Comparison of ENCODE assay signal across 17 cellular contexts in genomic region chr20:44151621-44152416, GRCh38. TPM values are rescaled to one million over a fixed set of nuclear protein-coding genes. Genes with fewer than 3 reads are reported as not detected.
DNase-seq lines count a peak whose midpoint lies in the region; ATAC-seq and TF ChIP-seq lines count a peak whose summit lies in the region.
"Had no signal": no experiment of that assay in that cellular context is flagged by ENCODE, and none has a peak within 500 bp of the region (broad histone marks: within the 10 kb centered on the region; RNA-seq: fewer than 3 reads in every experiment).

No MANE protein-coding gene starts in this region.

- no peaks in the 10 kb centered on the region for H3K27me3 ChIP-seq in ascending aorta

- peaks cover 16% of the 10 kb centered on the region for H3K27me3 Mint-ChIP-seq in Calu3 (ENCODE audit: unreplicated experiment)

- peaks cover 0 to 7% of the 10 kb centered on the region in 2 donors for H3K36me3 ChIP-seq in ascending aorta

- CTCF ChIA-PET in Calu3 (lab: Charles Lee) = interaction anchor here (0.6 to 1.3 kb wide), 3 partner anchors 12 to 107 kb away, joined by 4 to 7 read pairs (median 4); no protein-coding TSS in a partner anchor

- no peaks in the 10 kb centered on the region for H3K9me3 ChIP-seq in ascending aorta

- intact Hi-C loops in Calu3 (cut with micrococcal nuclease; ENCODE audit: unreplicated experiment) (no loop called here), ascending aorta (cut with DNase I) (loop anchor here (1.0 kb wide), 1 partner anchor 13 kb away; no protein-coding TSS in a partner anchor), left cardiac atrium (cut with DNase I) (loop anchor here in 1 of 2 donors (5.0 kb wide), 1 partner anchor 35 kb away; the partner anchor contains the start of gene JPH2)

- H3K4me1 Mint-ChIP-seq in Calu3 (ENCODE audit: low read depth, unreplicated experiment) = peaks cover 11% of the 10 kb centered on the region
- H3K4me1 Mint-ChIP-seq: activated B cell treated with CpG ODN at 0.5 μM for 24 hours, endodermal cell had no signal

- H3K4me3 Mint-ChIP-seq in Calu3 (ENCODE audit: low read depth, unreplicated experiment) = no peak overlapping the region
- H3K4me3 Mint-ChIP-seq: activated B cell treated with CpG ODN at 0.5 μM for 24 hours, endodermal cell had no signal

- peak overlapping the region; percentile 94 to 95 for H3K27ac ChIP-seq in ascending aorta

- TF ChIP-seq CTCF in Calu3 (IDR thresholded peaks at IDR 0.05; ENCODE audit: unreplicated experiment) = no peak
- TF ChIP-seq CTCF in ascending aorta (IDR thresholded peaks at IDR 0.05) = no peak
- TF ChIP-seq CTCF in retinal pigment epithelial cell (conservative IDR thresholded peaks at IDR 0.05; ENCODE audit: low read depth, low read length) = no peak

- H3K36me3 Mint-ChIP-seq in Calu3 (ENCODE audit: insufficient read depth, unreplicated experiment) = no peaks in the 10 kb centered on the region

- H3K4me1 ChIP-seq in ascending aorta = peaks cover 23 to 50% of the 10 kb centered on the region in 2 donors

- peak; percentile 77 to 89 for ATAC-seq in left cardiac atrium

- H3K4me3 ChIP-seq in ascending aorta (no peak overlapping the region), retinal pigment epithelial cell (ENCODE audit: low read length) (no peak overlapping the region)

- no peaks in the 10 kb centered on the region for H3K9me3 Mint-ChIP-seq in Calu3 (ENCODE audit: low read depth, unreplicated experiment)
- H3K9me3 Mint-ChIP-seq: activated B cell treated with CpG ODN at 0.5 μM for 24 hours, endodermal cell had no signal

- DNase-seq in Calu3 (peak; percentile 61), ascending aorta (ENCODE audit: low spot score in 2 of 2) (peak in 1 of 2 donors; percentile 83), left cardiac atrium (peak; percentile 42), retinal pigment epithelial cell (ENCODE audit: low read depth) (peak; percentile 11), KG1 (lab: John Stamatoyannopoulos, UW) (no peak), DMS79 (lab: John Stamatoyannopoulos, UW) (no peak), cerebellum (ENCODE audit: low spot score) (no peak), NCI-H345 (lab: John Stamatoyannopoulos, UW) (no peak)
- DNase-seq: ACHN; activated B cell treated with CpG ODN at 0.5 μM for 24 hours; activated CD8-positive, alpha-beta memory T cell treated with anti-CD3 and anti-CD28 coated beads, Interleukin-2, amount 50 U/mL, for 48 hours; activated naive CD4-positive, alpha-beta T cell treated with Interleukin-2 at 50 U/mL for 16 hours; endodermal cell; GF-D8; IMR-90; stimulated activated CD4-positive, alpha-beta T cell treated with anti-CD3 and anti-CD28 coated beads, Interleukin-4, amount 100 ng/mL, for 24 hours had no signal

- no TSS peak for BruUV-seq in Calu3 (replicated peaks; lab: Mats Ljungman, UMichigan)

- peak overlapping the region; percentile 4 for H3K27ac Mint-ChIP-seq in Calu3 (ENCODE audit: unreplicated experiment)
- H3K27ac Mint-ChIP-seq: activated B cell treated with CpG ODN at 0.5 μM for 24 hours, endodermal cell had no signal

RNA-seq across cellular contexts. Expression of gene JPH2, which starts 35.2 kb away (rescaled TPM):
- total RNA-seq in Calu3 (2022) (0.50 and 0.59 TPM in 2 replicates), ascending aorta (86.7 TPM), left cardiac atrium (10 to 100 TPM; 78.3 to 93.5 TPM), cerebellum (0.36 TPM)
- total RNA-seq: activated B cell treated with CpG ODN at 0.5 μM for 24 hours, pulmonary artery endothelial cell had no signal

RNA-seq across cellular contexts. Expression of gene OSER1, which starts 58.8 kb away (rescaled TPM):
- total RNA-seq in Calu3 (2022) (52.2 and 56.7 TPM in 2 replicates), ascending aorta (9.2 TPM), left cardiac atrium (10 to 100 TPM; 19.9 to 28.5 TPM), cerebellum (21.7 TPM)

Comparison
In these comparisons a context has a peak if more than half of its experiments do, and no peak if none do; other contexts are left out.
1. DNase-seq: peak in Calu3 (single experiment), left cardiac atrium (single experiment) and retinal pigment epithelial cell (single experiment); none in KG1 (single experiment), DMS79 (single experiment), cerebellum (single experiment) and NCI-H345 (single experiment).
2. RNA of gene JPH2, which starts 35.2 kb away (total RNA-seq): 78.3 to 93.5 TPM in left cardiac atrium and 86.7 TPM in ascending aorta (single experiment); 0.50 to 0.59 TPM in Calu3 and 0.36 TPM in cerebellum (single experiment); every median in the first group is over 10 times any median in the second.